ENCODE assay signal across 1 cellular context in the genomic region with DNA sequence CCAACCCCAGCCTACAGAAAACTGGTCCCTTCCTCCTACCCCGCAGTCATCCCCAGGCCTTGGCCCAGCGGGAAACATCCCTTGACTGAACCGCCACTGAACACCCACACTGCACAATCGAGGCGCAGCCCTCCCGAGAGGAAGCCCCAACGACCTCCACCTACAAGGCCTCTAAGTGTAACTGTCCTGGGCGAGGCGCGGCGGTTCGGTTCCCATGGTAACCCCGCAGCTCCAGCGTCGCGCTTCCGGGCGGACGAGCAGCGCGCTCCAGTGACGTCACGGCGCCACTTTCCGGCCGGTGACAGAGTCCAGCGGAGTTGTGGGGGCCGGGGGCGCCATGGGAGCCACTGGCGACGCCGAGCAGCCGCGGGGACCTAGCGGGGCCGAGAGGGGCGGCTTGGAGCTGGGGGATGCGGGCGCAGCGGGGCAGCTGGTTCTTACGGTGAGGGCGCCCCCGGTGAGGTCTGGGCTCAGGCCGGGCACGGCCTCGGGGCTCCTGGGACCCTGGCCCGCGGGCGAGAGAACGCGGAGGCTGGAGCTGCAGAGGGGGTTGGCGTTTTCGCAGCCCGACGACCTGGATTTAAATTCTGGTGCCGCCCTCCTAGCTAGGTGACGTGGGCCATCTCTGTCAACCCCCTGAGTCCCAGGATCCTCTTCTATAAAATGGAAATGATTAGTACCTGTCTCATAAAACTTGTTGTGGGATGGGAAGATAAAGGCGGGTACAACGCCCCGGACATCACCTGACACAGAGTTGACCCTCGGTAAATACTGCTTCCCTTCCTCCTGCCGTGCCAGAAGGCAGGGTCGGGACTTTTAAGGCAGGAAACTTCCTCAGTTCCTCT.
TF ChIP-seq lines count a peak whose summit lies in the region.

A gene with protein sequence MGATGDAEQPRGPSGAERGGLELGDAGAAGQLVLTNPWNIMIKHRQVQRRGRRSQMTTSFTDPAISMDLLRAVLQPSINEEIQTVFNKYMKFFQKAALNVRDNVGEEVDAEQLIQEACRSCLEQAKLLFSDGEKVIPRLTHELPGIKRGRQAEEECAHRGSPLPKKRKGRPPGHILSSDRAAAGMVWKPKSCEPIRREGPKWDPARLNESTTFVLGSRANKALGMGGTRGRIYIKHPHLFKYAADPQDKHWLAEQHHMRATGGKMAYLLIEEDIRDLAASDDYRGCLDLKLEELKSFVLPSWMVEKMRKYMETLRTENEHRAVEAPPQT (plus strand): TSS at position 287 of the 845 bp plus-strand sequence. CDS start 51 bp downstream, at position 338.
A gene (minus strand): TSS at position 216 of the 845 bp plus-strand sequence. CDS start 1,908 bp downstream, outside the sequence.

TF ChIP-seq in WTC11, 78 proteins besides CTCF, POLR2A, EP300 and RAD21 (continued from another document and continues in another):
- TF ChIP-seq, protein P1, sequence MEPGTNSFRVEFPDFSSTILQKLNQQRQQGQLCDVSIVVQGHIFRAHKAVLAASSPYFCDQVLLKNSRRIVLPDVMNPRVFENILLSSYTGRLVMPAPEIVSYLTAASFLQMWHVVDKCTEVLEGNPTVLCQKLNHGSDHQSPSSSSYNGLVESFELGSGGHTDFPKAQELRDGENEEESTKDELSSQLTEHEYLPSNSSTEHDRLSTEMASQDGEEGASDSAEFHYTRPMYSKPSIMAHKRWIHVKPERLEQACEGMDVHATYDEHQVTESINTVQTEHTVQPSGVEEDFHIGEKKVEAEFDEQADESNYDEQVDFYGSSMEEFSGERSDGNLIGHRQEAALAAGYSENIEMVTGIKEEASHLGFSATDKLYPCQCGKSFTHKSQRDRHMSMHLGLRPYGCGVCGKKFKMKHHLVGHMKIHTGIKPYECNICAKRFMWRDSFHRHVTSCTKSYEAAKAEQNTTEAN (CRISPR knock-in tag; IDR thresholded peaks at IDR 0.05) = peak; percentile 62; the same call in 1 of the 2 replicates
- TF ChIP-seq SMAD4 (CRISPR knock-in tag; IDR thresholded peaks at IDR 0.05) (no peak), ATF1 (CRISPR knock-in tag; IDR thresholded peaks at IDR 0.05) (peak; percentile 48; the same call in 1 of the 2 replicates), ESRRA (CRISPR knock-in tag; IDR thresholded peaks at IDR 0.05; ENCODE audit: borderline replicate concordance) (no peak), ZNF232 (CRISPR knock-in tag; IDR thresholded peaks at IDR 0.05) (no peak), NFE2L1 (CRISPR knock-in tag; IDR thresholded peaks at IDR 0.05) (0 out of 2 replicates have a peak, but pooled peaks have one; percentile 32), MXD4 (CRISPR knock-in tag; IDR thresholded peaks at IDR 0.05; ENCODE audit: borderline replicate concordance) (no peak), SP1 (CRISPR knock-in tag; conservative IDR thresholded peaks at IDR 0.05) (peak; percentile 75), GTF2I (CRISPR knock-in tag; conservative IDR thresholded peaks at IDR 0.05) (no peak), NR3C1 (CRISPR knock-in tag; conservative IDR thresholded peaks at IDR 0.05; ENCODE audit: low read depth) (0 out of 2 replicates have a peak, but pooled peaks have one; percentile 18), ZNF263 (CRISPR knock-in tag; IDR thresholded peaks at IDR 0.05; ENCODE audit: low read depth) (no peak), HMGA2 (CRISPR knock-in tag; IDR thresholded peaks at IDR 0.05) (no peak), OVOL2 (CRISPR knock-in tag; IDR thresholded peaks at IDR 0.05; ENCODE audit: borderline replicate concordance) (no peak), TCF7 (CRISPR knock-in tag; IDR thresholded peaks at IDR 0.05; ENCODE audit: low read depth) (no peak), ZNF416 (CRISPR knock-in tag; IDR thresholded peaks at IDR 0.05) (no peak), NR2C2 (CRISPR knock-in tag; IDR thresholded peaks at IDR 0.05) (no peak), ZNF121 (CRISPR knock-in tag; IDR thresholded peaks at IDR 0.05) (no peak), ZNF138 (CRISPR knock-in tag; conservative IDR thresholded peaks at IDR 0.05) (no peak)
- TF ChIP-seq, protein P2, sequence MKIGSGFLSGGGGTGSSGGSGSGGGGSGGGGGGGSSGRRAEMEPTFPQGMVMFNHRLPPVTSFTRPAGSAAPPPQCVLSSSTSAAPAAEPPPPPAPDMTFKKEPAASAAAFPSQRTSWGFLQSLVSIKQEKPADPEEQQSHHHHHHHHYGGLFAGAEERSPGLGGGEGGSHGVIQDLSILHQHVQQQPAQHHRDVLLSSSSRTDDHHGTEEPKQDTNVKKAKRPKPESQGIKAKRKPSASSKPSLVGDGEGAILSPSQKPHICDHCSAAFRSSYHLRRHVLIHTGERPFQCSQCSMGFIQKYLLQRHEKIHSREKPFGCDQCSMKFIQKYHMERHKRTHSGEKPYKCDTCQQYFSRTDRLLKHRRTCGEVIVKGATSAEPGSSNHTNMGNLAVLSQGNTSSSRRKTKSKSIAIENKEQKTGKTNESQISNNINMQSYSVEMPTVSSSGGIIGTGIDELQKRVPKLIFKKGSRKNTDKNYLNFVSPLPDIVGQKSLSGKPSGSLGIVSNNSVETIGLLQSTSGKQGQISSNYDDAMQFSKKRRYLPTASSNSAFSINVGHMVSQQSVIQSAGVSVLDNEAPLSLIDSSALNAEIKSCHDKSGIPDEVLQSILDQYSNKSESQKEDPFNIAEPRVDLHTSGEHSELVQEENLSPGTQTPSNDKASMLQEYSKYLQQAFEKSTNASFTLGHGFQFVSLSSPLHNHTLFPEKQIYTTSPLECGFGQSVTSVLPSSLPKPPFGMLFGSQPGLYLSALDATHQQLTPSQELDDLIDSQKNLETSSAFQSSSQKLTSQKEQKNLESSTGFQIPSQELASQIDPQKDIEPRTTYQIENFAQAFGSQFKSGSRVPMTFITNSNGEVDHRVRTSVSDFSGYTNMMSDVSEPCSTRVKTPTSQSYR (CRISPR knock-in tag; IDR thresholded peaks at IDR 0.05) = no peak
- TF ChIP-seq, protein P3, sequence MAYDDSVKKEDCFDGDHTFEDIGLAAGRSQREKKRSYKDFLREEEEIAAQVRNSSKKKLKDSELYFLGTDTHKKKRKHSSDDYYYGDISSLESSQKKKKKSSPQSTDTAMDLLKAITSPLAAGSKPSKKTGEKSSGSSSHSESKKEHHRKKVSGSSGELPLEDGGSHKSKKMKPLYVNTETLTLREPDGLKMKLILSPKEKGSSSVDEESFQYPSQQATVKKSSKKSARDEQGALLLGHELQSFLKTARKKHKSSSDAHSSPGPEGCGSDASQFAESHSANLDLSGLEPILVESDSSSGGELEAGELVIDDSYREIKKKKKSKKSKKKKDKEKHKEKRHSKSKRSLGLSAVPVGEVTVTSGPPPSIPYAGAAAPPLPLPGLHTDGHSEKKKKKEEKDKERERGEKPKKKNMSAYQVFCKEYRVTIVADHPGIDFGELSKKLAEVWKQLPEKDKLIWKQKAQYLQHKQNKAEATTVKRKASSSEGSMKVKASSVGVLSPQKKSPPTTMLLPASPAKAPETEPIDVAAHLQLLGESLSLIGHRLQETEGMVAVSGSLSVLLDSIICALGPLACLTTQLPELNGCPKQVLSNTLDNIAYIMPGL (CRISPR knock-in tag; IDR thresholded peaks at IDR 0.05) = no peak
- TF ChIP-seq, protein P4, sequence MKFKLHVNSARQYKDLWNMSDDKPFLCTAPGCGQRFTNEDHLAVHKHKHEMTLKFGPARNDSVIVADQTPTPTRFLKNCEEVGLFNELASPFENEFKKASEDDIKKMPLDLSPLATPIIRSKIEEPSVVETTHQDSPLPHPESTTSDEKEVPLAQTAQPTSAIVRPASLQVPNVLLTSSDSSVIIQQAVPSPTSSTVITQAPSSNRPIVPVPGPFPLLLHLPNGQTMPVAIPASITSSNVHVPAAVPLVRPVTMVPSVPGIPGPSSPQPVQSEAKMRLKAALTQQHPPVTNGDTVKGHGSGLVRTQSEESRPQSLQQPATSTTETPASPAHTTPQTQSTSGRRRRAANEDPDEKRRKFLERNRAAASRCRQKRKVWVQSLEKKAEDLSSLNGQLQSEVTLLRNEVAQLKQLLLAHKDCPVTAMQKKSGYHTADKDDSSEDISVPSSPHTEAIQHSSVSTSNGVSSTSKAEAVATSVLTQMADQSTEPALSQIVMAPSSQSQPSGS (CRISPR knock-in tag; IDR thresholded peaks at IDR 0.05; ENCODE audit: borderline replicate concordance, low read depth) = no peak
- TF ChIP-seq, protein P5, sequence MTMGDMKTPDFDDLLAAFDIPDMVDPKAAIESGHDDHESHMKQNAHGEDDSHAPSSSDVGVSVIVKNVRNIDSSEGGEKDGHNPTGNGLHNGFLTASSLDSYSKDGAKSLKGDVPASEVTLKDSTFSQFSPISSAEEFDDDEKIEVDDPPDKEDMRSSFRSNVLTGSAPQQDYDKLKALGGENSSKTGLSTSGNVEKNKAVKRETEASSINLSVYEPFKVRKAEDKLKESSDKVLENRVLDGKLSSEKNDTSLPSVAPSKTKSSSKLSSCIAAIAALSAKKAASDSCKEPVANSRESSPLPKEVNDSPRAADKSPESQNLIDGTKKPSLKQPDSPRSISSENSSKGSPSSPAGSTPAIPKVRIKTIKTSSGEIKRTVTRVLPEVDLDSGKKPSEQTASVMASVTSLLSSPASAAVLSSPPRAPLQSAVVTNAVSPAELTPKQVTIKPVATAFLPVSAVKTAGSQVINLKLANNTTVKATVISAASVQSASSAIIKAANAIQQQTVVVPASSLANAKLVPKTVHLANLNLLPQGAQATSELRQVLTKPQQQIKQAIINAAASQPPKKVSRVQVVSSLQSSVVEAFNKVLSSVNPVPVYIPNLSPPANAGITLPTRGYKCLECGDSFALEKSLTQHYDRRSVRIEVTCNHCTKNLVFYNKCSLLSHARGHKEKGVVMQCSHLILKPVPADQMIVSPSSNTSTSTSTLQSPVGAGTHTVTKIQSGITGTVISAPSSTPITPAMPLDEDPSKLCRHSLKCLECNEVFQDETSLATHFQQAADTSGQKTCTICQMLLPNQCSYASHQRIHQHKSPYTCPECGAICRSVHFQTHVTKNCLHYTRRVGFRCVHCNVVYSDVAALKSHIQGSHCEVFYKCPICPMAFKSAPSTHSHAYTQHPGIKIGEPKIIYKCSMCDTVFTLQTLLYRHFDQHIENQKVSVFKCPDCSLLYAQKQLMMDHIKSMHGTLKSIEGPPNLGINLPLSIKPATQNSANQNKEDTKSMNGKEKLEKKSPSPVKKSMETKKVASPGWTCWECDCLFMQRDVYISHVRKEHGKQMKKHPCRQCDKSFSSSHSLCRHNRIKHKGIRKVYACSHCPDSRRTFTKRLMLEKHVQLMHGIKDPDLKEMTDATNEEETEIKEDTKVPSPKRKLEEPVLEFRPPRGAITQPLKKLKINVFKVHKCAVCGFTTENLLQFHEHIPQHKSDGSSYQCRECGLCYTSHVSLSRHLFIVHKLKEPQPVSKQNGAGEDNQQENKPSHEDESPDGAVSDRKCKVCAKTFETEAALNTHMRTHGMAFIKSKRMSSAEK (CRISPR knock-in tag; IDR thresholded peaks at IDR 0.05; ENCODE audit: borderline replicate concordance) = no peak
- TF ChIP-seq, protein P6, sequence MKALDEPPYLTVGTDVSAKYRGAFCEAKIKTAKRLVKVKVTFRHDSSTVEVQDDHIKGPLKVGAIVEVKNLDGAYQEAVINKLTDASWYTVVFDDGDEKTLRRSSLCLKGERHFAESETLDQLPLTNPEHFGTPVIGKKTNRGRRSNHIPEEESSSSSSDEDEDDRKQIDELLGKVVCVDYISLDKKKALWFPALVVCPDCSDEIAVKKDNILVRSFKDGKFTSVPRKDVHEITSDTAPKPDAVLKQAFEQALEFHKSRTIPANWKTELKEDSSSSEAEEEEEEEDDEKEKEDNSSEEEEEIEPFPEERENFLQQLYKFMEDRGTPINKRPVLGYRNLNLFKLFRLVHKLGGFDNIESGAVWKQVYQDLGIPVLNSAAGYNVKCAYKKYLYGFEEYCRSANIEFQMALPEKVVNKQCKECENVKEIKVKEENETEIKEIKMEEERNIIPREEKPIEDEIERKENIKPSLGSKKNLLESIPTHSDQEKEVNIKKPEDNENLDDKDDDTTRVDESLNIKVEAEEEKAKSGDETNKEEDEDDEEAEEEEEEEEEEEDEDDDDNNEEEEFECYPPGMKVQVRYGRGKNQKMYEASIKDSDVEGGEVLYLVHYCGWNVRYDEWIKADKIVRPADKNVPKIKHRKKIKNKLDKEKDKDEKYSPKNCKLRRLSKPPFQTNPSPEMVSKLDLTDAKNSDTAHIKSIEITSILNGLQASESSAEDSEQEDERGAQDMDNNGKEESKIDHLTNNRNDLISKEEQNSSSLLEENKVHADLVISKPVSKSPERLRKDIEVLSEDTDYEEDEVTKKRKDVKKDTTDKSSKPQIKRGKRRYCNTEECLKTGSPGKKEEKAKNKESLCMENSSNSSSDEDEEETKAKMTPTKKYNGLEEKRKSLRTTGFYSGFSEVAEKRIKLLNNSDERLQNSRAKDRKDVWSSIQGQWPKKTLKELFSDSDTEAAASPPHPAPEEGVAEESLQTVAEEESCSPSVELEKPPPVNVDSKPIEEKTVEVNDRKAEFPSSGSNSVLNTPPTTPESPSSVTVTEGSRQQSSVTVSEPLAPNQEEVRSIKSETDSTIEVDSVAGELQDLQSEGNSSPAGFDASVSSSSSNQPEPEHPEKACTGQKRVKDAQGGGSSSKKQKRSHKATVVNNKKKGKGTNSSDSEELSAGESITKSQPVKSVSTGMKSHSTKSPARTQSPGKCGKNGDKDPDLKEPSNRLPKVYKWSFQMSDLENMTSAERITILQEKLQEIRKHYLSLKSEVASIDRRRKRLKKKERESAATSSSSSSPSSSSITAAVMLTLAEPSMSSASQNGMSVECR (CRISPR knock-in tag; IDR thresholded peaks at IDR 0.05; ENCODE audit: borderline replicate concordance) = peak; percentile 95
- TF ChIP-seq, protein P7, sequence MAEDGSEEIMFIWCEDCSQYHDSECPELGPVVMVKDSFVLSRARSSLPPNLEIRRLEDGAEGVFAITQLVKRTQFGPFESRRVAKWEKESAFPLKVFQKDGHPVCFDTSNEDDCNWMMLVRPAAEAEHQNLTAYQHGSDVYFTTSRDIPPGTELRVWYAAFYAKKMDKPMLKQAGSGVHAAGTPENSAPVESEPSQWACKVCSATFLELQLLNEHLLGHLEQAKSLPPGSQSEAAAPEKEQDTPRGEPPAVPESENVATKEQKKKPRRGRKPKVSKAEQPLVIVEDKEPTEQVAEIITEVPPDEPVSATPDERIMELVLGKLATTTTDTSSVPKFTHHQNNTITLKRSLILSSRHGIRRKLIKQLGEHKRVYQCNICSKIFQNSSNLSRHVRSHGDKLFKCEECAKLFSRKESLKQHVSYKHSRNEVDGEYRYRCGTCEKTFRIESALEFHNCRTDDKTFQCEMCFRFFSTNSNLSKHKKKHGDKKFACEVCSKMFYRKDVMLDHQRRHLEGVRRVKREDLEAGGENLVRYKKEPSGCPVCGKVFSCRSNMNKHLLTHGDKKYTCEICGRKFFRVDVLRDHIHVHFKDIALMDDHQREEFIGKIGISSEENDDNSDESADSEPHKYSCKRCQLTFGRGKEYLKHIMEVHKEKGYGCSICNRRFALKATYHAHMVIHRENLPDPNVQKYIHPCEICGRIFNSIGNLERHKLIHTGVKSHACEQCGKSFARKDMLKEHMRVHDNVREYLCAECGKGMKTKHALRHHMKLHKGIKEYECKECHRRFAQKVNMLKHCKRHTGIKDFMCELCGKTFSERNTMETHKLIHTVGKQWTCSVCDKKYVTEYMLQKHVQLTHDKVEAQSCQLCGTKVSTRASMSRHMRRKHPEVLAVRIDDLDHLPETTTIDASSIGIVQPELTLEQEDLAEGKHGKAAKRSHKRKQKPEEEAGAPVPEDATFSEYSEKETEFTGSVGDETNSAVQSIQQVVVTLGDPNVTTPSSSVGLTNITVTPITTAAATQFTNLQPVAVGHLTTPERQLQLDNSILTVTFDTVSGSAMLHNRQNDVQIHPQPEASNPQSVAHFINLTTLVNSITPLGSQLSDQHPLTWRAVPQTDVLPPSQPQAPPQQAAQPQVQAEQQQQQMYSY (CRISPR knock-in tag; IDR thresholded peaks at IDR 0.05) = no peak
- TF ChIP-seq, protein P8, sequence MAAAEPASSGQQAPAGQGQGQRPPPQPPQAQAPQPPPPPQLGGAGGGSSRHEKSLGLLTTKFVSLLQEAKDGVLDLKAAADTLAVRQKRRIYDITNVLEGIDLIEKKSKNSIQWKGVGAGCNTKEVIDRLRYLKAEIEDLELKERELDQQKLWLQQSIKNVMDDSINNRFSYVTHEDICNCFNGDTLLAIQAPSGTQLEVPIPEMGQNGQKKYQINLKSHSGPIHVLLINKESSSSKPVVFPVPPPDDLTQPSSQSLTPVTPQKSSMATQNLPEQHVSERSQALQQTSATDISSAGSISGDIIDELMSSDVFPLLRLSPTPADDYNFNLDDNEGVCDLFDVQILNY (CRISPR knock-in tag; IDR thresholded peaks at IDR 0.05) = no peak
